ENCODE assay signal across 1 cellular context in the genomic region with DNA sequence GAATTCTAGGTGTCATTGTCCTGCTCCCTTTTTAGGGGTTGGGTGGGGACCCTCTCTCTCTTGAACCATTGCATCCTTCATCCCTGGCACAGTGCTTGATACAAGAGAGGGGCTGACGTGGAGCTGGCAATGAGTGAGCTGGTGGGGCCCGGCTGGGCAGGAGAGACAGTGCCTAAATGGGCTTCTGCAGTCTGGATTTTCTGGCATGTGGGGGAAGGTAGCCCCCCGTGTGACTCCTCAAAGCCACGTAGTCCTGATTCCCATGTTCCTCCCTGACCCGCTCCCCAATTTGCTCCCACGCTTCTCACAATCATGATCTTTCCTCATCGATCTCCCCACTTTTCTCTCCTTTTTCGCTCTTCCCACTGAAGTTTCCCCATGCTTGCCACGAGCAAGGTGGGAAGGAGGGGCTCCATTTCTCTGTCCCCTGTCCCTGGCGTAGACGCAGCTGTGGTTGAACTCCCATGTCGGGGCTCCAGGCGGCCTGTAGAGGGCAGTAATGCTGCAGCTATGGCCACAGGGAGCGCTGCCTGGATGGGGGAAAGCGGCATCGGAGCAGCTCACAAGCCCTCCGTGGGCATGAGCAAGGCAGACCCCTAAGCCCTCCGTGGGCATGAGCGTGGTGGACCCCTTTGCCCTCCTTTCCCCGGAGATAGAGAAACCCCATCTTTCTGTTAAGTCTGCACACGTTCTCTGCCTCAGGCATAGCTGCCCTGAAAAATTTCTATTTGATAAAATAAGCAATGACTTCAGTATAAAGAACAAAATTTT.
TF ChIP-seq lines count a peak whose summit lies in the region.

No MANE protein-coding gene starts in this region.

TF ChIP-seq in HEK293, 187 proteins besides CTCF, POLR2A, EP300 and RAD21 (continued from another document):
- TF ChIP-seq ZNF629 (tag by site-specific recombination; IDR thresholded peaks at IDR 0.05) (no peak), ZNF335 (tag by site-specific recombination; conservative IDR thresholded peaks at IDR 0.05) (0 out of 2 replicates have a peak, but pooled peaks have one; percentile 27)
- TF ChIP-seq, protein P1, sequence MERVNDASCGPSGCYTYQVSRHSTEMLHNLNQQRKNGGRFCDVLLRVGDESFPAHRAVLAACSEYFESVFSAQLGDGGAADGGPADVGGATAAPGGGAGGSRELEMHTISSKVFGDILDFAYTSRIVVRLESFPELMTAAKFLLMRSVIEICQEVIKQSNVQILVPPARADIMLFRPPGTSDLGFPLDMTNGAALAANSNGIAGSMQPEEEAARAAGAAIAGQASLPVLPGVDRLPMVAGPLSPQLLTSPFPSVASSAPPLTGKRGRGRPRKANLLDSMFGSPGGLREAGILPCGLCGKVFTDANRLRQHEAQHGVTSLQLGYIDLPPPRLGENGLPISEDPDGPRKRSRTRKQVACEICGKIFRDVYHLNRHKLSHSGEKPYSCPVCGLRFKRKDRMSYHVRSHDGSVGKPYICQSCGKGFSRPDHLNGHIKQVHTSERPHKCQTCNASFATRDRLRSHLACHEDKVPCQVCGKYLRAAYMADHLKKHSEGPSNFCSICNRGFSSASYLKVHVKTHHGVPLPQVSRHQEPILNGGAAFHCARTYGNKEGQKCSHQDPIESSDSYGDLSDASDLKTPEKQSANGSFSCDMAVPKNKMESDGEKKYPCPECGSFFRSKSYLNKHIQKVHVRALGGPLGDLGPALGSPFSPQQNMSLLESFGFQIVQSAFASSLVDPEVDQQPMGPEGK (tag by site-specific recombination; IDR thresholded peaks at IDR 0.05), result peak; percentile 28; the same call in 1 of the 2 replicates
